ENCODE assay signal across 8 cellular contexts in the genomic region with DNA sequence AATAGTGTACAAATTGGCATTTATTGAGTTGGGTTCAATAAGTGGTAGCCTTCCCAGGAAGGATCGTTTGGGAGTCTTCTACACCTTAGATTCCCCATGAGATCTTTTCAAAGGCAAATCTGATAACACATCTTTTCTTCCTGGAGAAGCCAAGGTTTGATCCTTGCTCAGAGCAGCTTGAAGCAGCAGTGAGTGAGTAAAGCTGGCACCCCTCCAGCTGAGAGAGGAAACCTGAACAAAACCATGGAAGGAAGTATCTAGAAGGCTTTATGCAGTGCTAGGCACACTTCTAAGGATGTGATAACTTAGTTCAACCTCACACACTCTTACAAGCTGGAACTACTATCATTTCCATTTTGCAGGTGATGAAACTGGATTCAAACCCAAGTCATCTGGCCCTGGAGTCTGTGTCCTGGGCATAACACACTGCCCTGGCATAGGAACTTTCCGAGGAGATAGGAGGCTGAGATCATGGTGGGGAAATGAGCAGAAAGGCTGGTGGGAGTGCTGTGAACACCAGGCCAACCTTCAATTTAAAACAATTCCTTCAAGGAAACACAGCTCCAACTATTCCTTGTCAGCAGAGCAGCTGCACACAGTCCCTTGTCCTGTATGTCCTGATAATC.
DNase-seq lines count a peak whose midpoint lies in the region; ATAC-seq and TF ChIP-seq lines count a peak whose summit lies in the region.

No MANE protein-coding gene starts in this region.

- H3K27ac ChIP-seq in hepatocyte (peak overlapping the region; percentile 93), skeletal muscle tissue (ENCODE audit: low read depth, low read length) (no peak overlapping the region)

- H3K9me3 Mint-ChIP-seq in activated naive CD8-positive, alpha-beta T cell treated with anti-CD3 and anti-CD28 coated beads, Interleukin-2, amount 50 U/mL, for 24 hours = no peaks in the 10 kb centered on the region

- peaks cover 68% of the 10 kb centered on the region for H3K4me1 Mint-ChIP-seq in activated naive CD8-positive, alpha-beta T cell treated with anti-CD3 and anti-CD28 coated beads, Interleukin-2, amount 50 U/mL, for 24 hours

- H3K9me3 ChIP-seq in hepatocyte (ENCODE audit: low read depth) (no peaks in the 10 kb centered on the region), skeletal muscle tissue (ENCODE audit: control insufficient read depth in 3 of 3, low read length in 3 of 3) (peaks cover 0 to 2% (median 0%) of the 10 kb centered on the region in 3 donors)

- TF ChIP-seq CTCF in hepatocyte (IDR thresholded peaks at IDR 0.05; ENCODE audit: poor library complexity) = no peak

- H4K20me1 ChIP-seq in hepatocyte (ENCODE audit: insufficient read depth, poor library complexity, severe bottlenecking) = no peaks in the 10 kb centered on the region

- ATAC-seq in activated naive CD8-positive, alpha-beta T cell treated with anti-CD3 and anti-CD28 coated beads, Interleukin-2, amount 50 U/mL, for 24 hours = no peak
- ATAC-seq in GM19023 (IDR thresholded peaks at IDR 0.05; ENCODE audit: unreplicated experiment) = no peak
- ATAC-seq in GM21447 (IDR thresholded peaks at IDR 0.05; ENCODE audit: unreplicated experiment) = no peak

- 54% methylated on average over 2 of the region's 2 CpGs for WGBS in hepatocyte (ENCODE audit: low lambda C conversion rate, missing lambda C conversion rate)

- H3K4me1 ChIP-seq in hepatocyte (ENCODE audit: insufficient read depth) (peaks cover 41% of the 10 kb centered on the region), skeletal muscle tissue (ENCODE audit: control insufficient read depth in 3 of 3, insufficient read depth in 3 of 3, low read length in 3 of 3) (peaks cover 21 to 29% (median 25%) of the 10 kb centered on the region in 3 donors)

- DNase-seq in HS-5 (ENCODE audit: low read depth) (peak; percentile 14), hepatocyte (ENCODE audit: low spot score) (peak; percentile 59), NCI-H524 (lab: John Stamatoyannopoulos, UW) (no peak), occipital lobe (lab: John Stamatoyannopoulos, UW) (no peak)
- no peak for DNase-seq in activated naive CD8-positive, alpha-beta T cell treated with anti-CD3 and anti-CD28 coated beads, Interleukin-2, amount 50 U/mL, for 24 hours

- no peaks in the 10 kb centered on the region for H3K36me3 ChIP-seq in hepatocyte (replicated peaks; ENCODE audit: insufficient read depth, low read depth)
- H3K36me3 ChIP-seq in skeletal muscle tissue (ENCODE audit: control insufficient read depth in 3 of 3, insufficient read depth in 3 of 3, low read length in 3 of 3) = no peaks in the 10 kb centered on the region

- H3K9ac ChIP-seq in skeletal muscle tissue (ENCODE audit: low read depth in 1 of 3, low read length in 3 of 3) = peak overlapping the region in 1 of 3 donors; percentile 10

- H3K9me2 ChIP-seq in hepatocyte (replicated peaks; ENCODE audit: insufficient read depth) = no peaks in the 10 kb centered on the region

- peak overlapping the region; percentile 78 for H3K4me2 ChIP-seq in hepatocyte

- peaks cover 8% of the 10 kb centered on the region for H3K79me2 ChIP-seq in hepatocyte

- H3K27me3 ChIP-seq in hepatocyte (no peaks in the 10 kb centered on the region), skeletal muscle tissue (ENCODE audit: control insufficient read depth in 3 of 3, insufficient read depth in 3 of 3, low read length in 3 of 3) (peaks cover 41 to 52% (median 45%) of the 10 kb centered on the region in 3 donors)

- peak overlapping the region; percentile 74 for H3K27ac Mint-ChIP-seq in activated naive CD8-positive, alpha-beta T cell treated with anti-CD3 and anti-CD28 coated beads, Interleukin-2, amount 50 U/mL, for 24 hours

- peaks cover 42% of the 10 kb centered on the region for H3K27me3 Mint-ChIP-seq in activated naive CD8-positive, alpha-beta T cell treated with anti-CD3 and anti-CD28 coated beads, Interleukin-2, amount 50 U/mL, for 24 hours

- H3K4me3 Mint-ChIP-seq in activated naive CD8-positive, alpha-beta T cell treated with anti-CD3 and anti-CD28 coated beads, Interleukin-2, amount 50 U/mL, for 24 hours = peak overlapping the region; percentile 71

- no peak overlapping the region for H3K4me3 ChIP-seq in hepatocyte
- H3K4me3 ChIP-seq in skeletal muscle tissue (ENCODE audit: low read length in 3 of 3) = peak overlapping the region in 2 of 3 donors; percentile 17 to 45

- H2AFZ ChIP-seq in hepatocyte = no peak overlapping the region

- H3K36me3 Mint-ChIP-seq in activated naive CD8-positive, alpha-beta T cell treated with anti-CD3 and anti-CD28 coated beads, Interleukin-2, amount 50 U/mL, for 24 hours (ENCODE audit: low read depth) = no peaks in the 10 kb centered on the region

Comparison
In these comparisons a context has a peak if more than half of its experiments do, and no peak if none do; other contexts are left out.
1. DNase-seq: peak in HS-5 (single experiment) and hepatocyte (single experiment); none in activated naive CD8-positive, alpha-beta T cell treated with anti-CD3 and anti-CD28 coated beads, Interleukin-2, amount 50 U/mL, for 24 hours (single experiment), NCI-H524 (0 of 2) and occipital lobe (single experiment).